In genomic region chr3:156396851-156397250, GRCh38 we compare ENCODE assay signal across 17 cellular contexts.
DNase-seq lines count a peak whose midpoint lies in the region; ATAC-seq and TF ChIP-seq lines count a peak whose summit lies in the region.
"Had no signal": no experiment of that assay in that cellular context is flagged by ENCODE, and none has a peak within 500 bp of the region (broad histone marks: within the 10 kb centered on the region; RNA-seq: fewer than 3 reads in every experiment).

No MANE protein-coding gene starts in this region.

- CTCF ChIA-PET in AG04449 (lab: Yijun Ruan, JAX) = interaction anchor here (0.8 to 1.2 kb wide), 2 partner anchors 10 to 78 kb away, joined by 3 read pairs; no protein-coding TSS in a partner anchor

- no peak for TF ChIP-seq CTCF in AG04449 (IDR thresholded peaks at IDR 0.05; ENCODE audit: insufficient read depth, low read length, missing control alignments)
- no peak for TF ChIP-seq CTCF in fibroblast of the aortic adventitia (IDR thresholded peaks at IDR 0.05; ENCODE audit: insufficient read depth, low read length)
- no peak for TF ChIP-seq CTCF in GM10266 (IDR thresholded peaks at IDR 0.05; ENCODE audit: control insufficient read depth, insufficient read depth, low read depth, missing control alignments)

- peak; percentile 33 for ATAC-seq in SK-N-SH treated with all-trans-retinoic acid at 6 μM for 48 hours
- ATAC-seq in HG03439 (IDR thresholded peaks at IDR 0.05; ENCODE audit: unreplicated experiment) = no peak
- ATAC-seq in HG03135 (IDR thresholded peaks at IDR 0.05; ENCODE audit: unreplicated experiment) = no peak
- ATAC-seq: CD8-positive, alpha-beta T cell had no signal

- DNase-seq in AG04449 (ENCODE audit: low read depth, low spot score) = peak; percentile 17
- peak; percentile 3 for DNase-seq in EL
- peak; percentile 15 for DNase-seq in fibroblast of the aortic adventitia (ENCODE audit: low read depth)
- DNase-seq in GM10266 (ENCODE audit: extremely low spot score) = no peak
- DNase-seq in epidermal melanocyte (ENCODE audit: insufficient read length, low spot score) = no peak
- DNase-seq: 8988T; CD8-positive, alpha-beta T cell; GDM1; H7; NCI-H1048; NCI-H146; NCI-H2227 treated with DMSO at 0.1 percent for 48 hours; Right ventricle myocardium superior had no signal

- POLR2A ChIA-PET in AG04449 (lab: Yijun Ruan, JAX) = no interaction called here

- H3K4me3 ChIP-seq in AG04449 (ENCODE audit: low read depth, low read length) (no peak overlapping the region), fibroblast of the aortic adventitia (ENCODE audit: low read depth, low read length) (no peak overlapping the region)
- H3K4me3 ChIP-seq: SK-N-MC had no signal

TF ChIP-seq in SK-N-SH treated with all-trans-retinoic acid at 6 μM for 48 hours, 23 proteins besides CTCF, POLR2A, EP300 and RAD21:
- no peak for TF ChIP-seq ESRRG (CRISPR knock-in tag; IDR thresholded peaks at IDR 0.05)

Comparison
In these comparisons a context has a peak if more than half of its experiments do, and no peak if none do; other contexts are left out.
1. DNase-seq: peak in AG04449 (single experiment), EL (single experiment) and fibroblast of the aortic adventitia (single experiment); none in GM10266 (single experiment) and epidermal melanocyte (single experiment).